In genomic region chrX:123959281-123960063, GRCh38 we compare ENCODE assay signal across 8 cellular contexts. TPM values are rescaled to one million over a fixed set of nuclear protein-coding genes. Genes with fewer than 3 reads are reported as not detected.
DNase-seq lines count a peak whose midpoint lies in the region; ATAC-seq and TF ChIP-seq lines count a peak whose summit lies in the region.

No MANE protein-coding gene starts in this region.

- no peaks in the 10 kb centered on the region for H3K9me3 Mint-ChIP-seq in CD4-positive, alpha-beta T cell

- intact Hi-C loops in CD4-positive, alpha-beta T cell (cut with DNase I, micrococcal nuclease), result loop anchor here (1.0 to 10.0 kb wide), 7 partner anchors 59 to 385 kb away; partner anchors contain the start of genes SH2D1A (in 1 of the 2), THOC2 (in 1 of the 2) and XIAP (in 1 of the 2)

- peak overlapping the region; percentile 93 for H3K27ac ChIP-seq in CD4-positive, alpha-beta T cell (ENCODE audit: low read depth, low read length)
- H3K27ac ChIP-seq in HEK293 (ENCODE audit: extremely low read depth, low read depth, low read length), result peak overlapping the region; percentile 83
- peak overlapping the region; percentile 94 for H3K27ac ChIP-seq in layer of hippocampus (ENCODE audit: low read depth, low read length)

- POLR2A ChIA-PET in CD4-positive, alpha-beta T cell (lab: Charles Lee), result interaction anchor here (0.6 to 1.8 kb wide), 18 partner anchors 9 to 711 kb away, joined by 3 to 7 read pairs (median 3); no protein-coding TSS in a partner anchor
- POLR2A ChIA-PET in HEK293 (lab: Yijun Ruan, JAX), result interaction anchor here (1.1 kb wide), 1 partner anchor 100 kb away, joined by 3 read pairs; no protein-coding TSS in a partner anchor

- H3K27me3 ChIP-seq in CD4-positive, alpha-beta T cell (ENCODE audit: control insufficient read depth, insufficient read depth, low read length), result no peaks in the 10 kb centered on the region
- H3K27me3 ChIP-seq in layer of hippocampus (ENCODE audit: control insufficient read depth, insufficient read depth, low read length), result no peaks in the 10 kb centered on the region

- H3K9me3 ChIP-seq in CD4-positive, alpha-beta T cell (ENCODE audit: control insufficient read depth, low read length), result no peaks in the 10 kb centered on the region
- no peaks in the 10 kb centered on the region for H3K9me3 ChIP-seq in HEK293 (ENCODE audit: control insufficient read depth, insufficient read depth, low read depth, low read length)

- no peaks in the 10 kb centered on the region for H3K36me3 ChIP-seq in HEK293 (ENCODE audit: control insufficient read depth in 2 of 2, insufficient read depth in 1 of 2, low read length in 2 of 2)

- H3K4me1 Mint-ChIP-seq in CD4-positive, alpha-beta T cell (ENCODE audit: low read depth), result peaks cover 10% of the 10 kb centered on the region

- TF ChIP-seq CTCF in CD4-positive, alpha-beta T cell (IDR thresholded peaks at IDR 0.05), result no peak
- no peak for TF ChIP-seq CTCF in HEK293 (tag by site-specific recombination; IDR thresholded peaks at IDR 0.05)

- H3K27me3 Mint-ChIP-seq in CD4-positive, alpha-beta T cell, result peaks cover 7% of the 10 kb centered on the region

- in situ Hi-C loops in SK-MEL-5 (cut with HindIII; ENCODE audit: low pct_unique_long_range_greater_than_20kb, low sequenced_read_pairs), result no loop called here

- CTCF ChIA-PET in CD4-positive, alpha-beta T cell (lab: Charles Lee), result interaction anchor here (0.6 to 2.1 kb wide), 4 partner anchors 58 to 251 kb away, joined by 3 to 5 read pairs (median 4); no protein-coding TSS in a partner anchor
- CTCF ChIA-PET in HEK293 (lab: Yijun Ruan, JAX), result interaction anchor here (0.6 to 2.9 kb wide), 5 partner anchors 17 to 648 kb away, joined by 3 to 23 read pairs (median 3); no protein-coding TSS in a partner anchor

- H3K4me3 Mint-ChIP-seq in CD4-positive, alpha-beta T cell, result peak overlapping the region; percentile 98

- peaks cover 40% of the 10 kb centered on the region for H3K36me3 Mint-ChIP-seq in CD4-positive, alpha-beta T cell (ENCODE audit: low read depth)

- peak overlapping the region; percentile 93 for H3K27ac Mint-ChIP-seq in CD4-positive, alpha-beta T cell

- no peaks in the 10 kb centered on the region for H3K4me1 ChIP-seq in HEK293 (ENCODE audit: control insufficient read depth, insufficient read depth, low read length)

- DNase-seq in CD4-positive, alpha-beta T cell, result peak in 5 of 10 experiments; percentile 1 to 41 (median 5)
- DNase-seq in SK-MEL-5 (ENCODE audit: low read depth, low spot score) (peak; percentile 36), cerebellum (ENCODE audit: low spot score) (peak; percentile 51)
- DNase-seq in stimulated activated CD4-positive, alpha-beta T cell treated with anti-CD3 and anti-CD28 coated beads, Interleukin-1b, Interleukin-23, amount 100 ng/mL, for 48 hours, result peak; percentile 2

- peak; percentile 5 for ATAC-seq in CD4-positive, alpha-beta T cell (ENCODE audit: poor library complexity)
- ATAC-seq in GM18861 (IDR thresholded peaks at IDR 0.05; ENCODE audit: unreplicated experiment), result no peak
- ATAC-seq in GM18511 (IDR thresholded peaks at IDR 0.05; ENCODE audit: unreplicated experiment), result no peak

- peak overlapping the region; percentile 59 for H3K4me3 ChIP-seq in HEK293 (ENCODE audit: low read depth, low read length)

TF ChIP-seq in HEK293, 187 proteins besides CTCF, POLR2A, EP300 and RAD21 (continues in another document):
- TF ChIP-seq KLF9 (tag by site-specific recombination; IDR thresholded peaks at IDR 0.05; ENCODE audit: low read depth) (0 out of 2 replicates have a peak, but pooled peaks have one; percentile 26), ZSCAN4 (tag by site-specific recombination; IDR thresholded peaks at IDR 0.05) (no peak), ZNF280D (tag by site-specific recombination; IDR thresholded peaks at IDR 0.05) (no peak), ZNF398 (tag by site-specific recombination; IDR thresholded peaks at IDR 0.05) (peak; percentile 77), ZBTB17 (tag by site-specific recombination; IDR thresholded peaks at IDR 0.05) (0 out of 2 replicates have a peak, but pooled peaks have one; percentile 10), ZFHX2 (tag by site-specific recombination; conservative IDR thresholded peaks at IDR 0.05) (peak; percentile 35)
- TF ChIP-seq, protein P1, sequence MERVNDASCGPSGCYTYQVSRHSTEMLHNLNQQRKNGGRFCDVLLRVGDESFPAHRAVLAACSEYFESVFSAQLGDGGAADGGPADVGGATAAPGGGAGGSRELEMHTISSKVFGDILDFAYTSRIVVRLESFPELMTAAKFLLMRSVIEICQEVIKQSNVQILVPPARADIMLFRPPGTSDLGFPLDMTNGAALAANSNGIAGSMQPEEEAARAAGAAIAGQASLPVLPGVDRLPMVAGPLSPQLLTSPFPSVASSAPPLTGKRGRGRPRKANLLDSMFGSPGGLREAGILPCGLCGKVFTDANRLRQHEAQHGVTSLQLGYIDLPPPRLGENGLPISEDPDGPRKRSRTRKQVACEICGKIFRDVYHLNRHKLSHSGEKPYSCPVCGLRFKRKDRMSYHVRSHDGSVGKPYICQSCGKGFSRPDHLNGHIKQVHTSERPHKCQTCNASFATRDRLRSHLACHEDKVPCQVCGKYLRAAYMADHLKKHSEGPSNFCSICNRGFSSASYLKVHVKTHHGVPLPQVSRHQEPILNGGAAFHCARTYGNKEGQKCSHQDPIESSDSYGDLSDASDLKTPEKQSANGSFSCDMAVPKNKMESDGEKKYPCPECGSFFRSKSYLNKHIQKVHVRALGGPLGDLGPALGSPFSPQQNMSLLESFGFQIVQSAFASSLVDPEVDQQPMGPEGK (tag by site-specific recombination; IDR thresholded peaks at IDR 0.05), result peak; percentile 11; the same call in 1 of the 2 replicates
- TF ChIP-seq, protein P2, sequence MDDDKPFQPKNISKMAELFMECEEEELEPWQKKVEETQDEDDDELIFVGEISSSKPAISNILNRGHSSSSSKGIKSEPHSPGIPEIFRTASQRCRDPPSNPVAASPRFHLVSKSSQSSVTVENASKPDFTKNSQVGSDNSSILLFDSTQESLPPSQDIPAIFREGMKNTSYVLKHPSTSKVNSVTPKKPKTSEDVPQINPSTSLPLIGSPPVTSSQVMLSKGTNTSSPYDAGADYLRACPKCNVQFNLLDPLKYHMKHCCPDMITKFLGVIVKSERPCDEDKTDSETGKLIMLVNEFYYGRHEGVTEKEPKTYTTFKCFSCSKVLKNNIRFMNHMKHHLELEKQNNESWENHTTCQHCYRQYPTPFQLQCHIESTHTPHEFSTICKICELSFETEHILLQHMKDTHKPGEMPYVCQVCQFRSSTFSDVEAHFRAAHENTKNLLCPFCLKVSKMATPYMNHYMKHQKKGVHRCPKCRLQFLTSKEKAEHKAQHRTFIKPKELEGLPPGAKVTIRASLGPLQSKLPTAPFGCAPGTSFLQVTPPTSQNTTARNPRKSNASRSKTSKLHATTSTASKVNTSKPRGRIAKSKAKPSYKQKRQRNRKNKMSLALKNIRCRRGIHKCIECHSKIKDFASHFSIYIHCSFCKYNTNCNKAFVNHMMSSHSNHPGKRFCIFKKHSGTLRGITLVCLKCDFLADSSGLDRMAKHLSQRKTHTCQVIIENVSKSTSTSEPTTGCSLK (tag by site-specific recombination; IDR thresholded peaks at IDR 0.05), result no peak

RNA-seq across cellular contexts. Expression of gene STAG2, which starts 2.0 kb away (rescaled TPM):
- 10 to 100 TPM; 84.7 to 89.4 TPM for total RNA-seq in CD4-positive, alpha-beta T cell
- 100 and 103 TPM in 2 replicates for total RNA-seq in SK-MEL-5 (2014; rRNA removed; shearing (Covaris generic))
- 33.4 and 54.1 TPM in 2 replicates for polyA plus RNA-seq in SK-MEL-5 (2015; cell fraction: cytosol; rRNA removed)
- polyA plus RNA-seq in SK-MEL-5 (2015; cell fraction: nucleus; rRNA removed), result 34.0 and 49.0 TPM in 2 replicates
- total RNA-seq in cerebellum, result 90.6 TPM
